In the genomic region with DNA sequence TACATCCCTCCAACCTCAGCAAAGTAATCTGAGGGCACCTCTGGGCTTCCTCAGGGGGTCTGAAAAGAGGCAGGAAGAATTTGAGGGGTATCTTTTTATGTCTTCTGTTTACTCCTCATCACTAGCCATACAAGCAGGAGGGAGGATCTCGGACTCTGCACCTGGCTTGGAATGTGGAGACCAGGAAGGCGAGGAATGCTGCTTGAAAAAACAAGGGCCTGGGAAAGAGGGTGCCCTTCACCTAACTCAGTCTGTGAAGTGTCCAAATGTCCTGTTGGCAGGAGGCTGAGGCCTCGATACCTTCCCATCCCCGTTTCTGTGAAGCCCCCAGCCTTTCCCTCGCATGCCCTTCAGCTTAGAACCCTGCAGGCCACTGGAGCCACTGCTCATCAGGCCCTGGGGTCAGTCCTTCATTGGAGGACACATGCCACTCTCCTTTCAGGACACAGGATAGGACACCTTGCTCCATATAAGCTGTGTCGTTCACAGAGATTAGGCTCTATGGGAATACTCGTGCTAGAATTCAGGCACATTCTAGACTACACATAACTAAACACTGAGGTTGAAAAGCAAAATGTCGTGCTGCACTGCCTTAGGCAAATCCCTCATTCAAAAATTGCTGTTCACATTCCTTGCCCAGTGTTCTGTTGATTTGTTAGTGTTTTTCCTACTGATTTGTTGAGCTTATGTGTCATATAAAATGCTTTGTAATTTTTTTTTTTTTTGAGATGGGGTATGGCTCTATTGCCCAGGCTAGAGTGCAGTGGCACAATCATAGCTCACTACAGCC, we compare ENCODE assay signal across 28 cellular contexts.
"Had no signal": no experiment of that assay in that cellular context is flagged by ENCODE, and none has a peak within 500 bp of the region (broad histone marks: within the 10 kb centered on the region; RNA-seq: fewer than 3 reads in every experiment).

No MANE protein-coding gene starts in this region.

- H3K4me3 ChIP-seq: coronary artery, esophagus muscularis mucosa, heart right ventricle, left lung, mucosa of descending colon, neural progenitor cell, prostate gland, thoracic aorta had no signal

- H3K4me1 Mint-ChIP-seq: neural progenitor cell had no signal

- H3K27ac ChIP-seq: coronary artery, esophagus muscularis mucosa, foreskin keratinocyte, heart right ventricle, left lung, neural progenitor cell, prostate gland, thoracic aorta had no signal

- H3K36me3 ChIP-seq: neural progenitor cell, prostate gland had no signal

- H3K9me3 Mint-ChIP-seq: naive B cell; natural killer cell treated with Interleukin-12 subunit alpha and Interleukin-12 subunit beta and Interleukin-15 and Interleukin-18, amount 100 ng/mL, for 72 hours; neural progenitor cell; stimulated activated naive B cell treated with anti-CD40 and anti-IgM and Interleukin-4, amounts not matched to agents 10 μg/mL and 1 μg/mL and 100 μg/mL, for 72 hours; stimulated activated naive CD8-positive, alpha-beta T cell treated with anti-CD3 and anti-CD28 coated beads, Interleukin-15, Interleukin-2, amounts not matched to agents 100 ng/mL and 50 ng/mL, for 24 hours; type B pancreatic cell had no signal

- H3K27ac Mint-ChIP-seq: mesothelial cell of epicardium; neural progenitor cell; stimulated activated naive B cell treated with anti-CD40 and anti-IgM and Interleukin-4, amounts not matched to agents 10 μg/mL and 1 μg/mL and 100 μg/mL, for 72 hours; stimulated activated naive CD8-positive, alpha-beta T cell treated with anti-CD3 and anti-CD28 coated beads, Interleukin-15, Interleukin-2, amounts not matched to agents 100 ng/mL and 50 ng/mL, for 24 hours; type B pancreatic cell had no signal

- H3K27me3 ChIP-seq: esophagus muscularis mucosa, foreskin keratinocyte, heart right ventricle, left lung, neural progenitor cell had no signal

- H3K4me3 Mint-ChIP-seq: mesothelial cell of epicardium; naive B cell; natural killer cell treated with Interleukin-12 subunit alpha and Interleukin-12 subunit beta and Interleukin-15 and Interleukin-18, amount 100 ng/mL, for 72 hours; neural progenitor cell; stimulated activated naive B cell treated with anti-CD40 and anti-IgM and Interleukin-4, amounts not matched to agents 10 μg/mL and 1 μg/mL and 100 μg/mL, for 72 hours; stimulated activated naive CD8-positive, alpha-beta T cell treated with anti-CD3 and anti-CD28 coated beads, Interleukin-15, Interleukin-2, amounts not matched to agents 100 ng/mL and 50 ng/mL, for 24 hours; type B pancreatic cell had no signal

- FAIRE-seq: endothelial cell of umbilical vein, islet of Langerhans, small intestine had no signal

- H3K9me3 ChIP-seq: esophagus muscularis mucosa, heart right ventricle, left lung, mucosa of descending colon, prostate gland, thoracic aorta had no signal

- ATAC-seq: heart right ventricle; left cardiac atrium; left lung; natural killer cell treated with Interleukin-12 subunit alpha and Interleukin-12 subunit beta and Interleukin-15 and Interleukin-18, amount 100 ng/mL, for 72 hours; right cardiac atrium; stimulated activated naive B cell treated with anti-CD40 and anti-IgM and Interleukin-4, amounts not matched to agents 10 μg/mL and 1 μg/mL and 100 μg/mL, for 72 hours had no signal

- DNase-seq: dermis blood vessel endothelial cell; effector memory CD4-positive, alpha-beta T cell; foreskin keratinocyte; glutamatergic neuron; heart right ventricle; hippocampal formation; left cardiac atrium; left lung; mesenchymal stem cell; mucosa of descending colon; naive B cell; nucleus accumbens; right cardiac atrium; small intestine; stimulated activated CD4-positive, alpha-beta T cell treated with anti-CD3 and anti-CD28 coated beads, Interleukin-15, amount 100 ng/mL, for 24 hours; stimulated activated CD4-positive, alpha-beta T cell treated with anti-CD3 and anti-CD28 coated beads, Interleukin-2, amount 100 ng/mL, for 48 hours; stimulated activated naive B cell treated with anti-CD40 and anti-IgM and Interleukin-4, amounts not matched to agents 10 μg/mL and 1 μg/mL and 100 μg/mL, for 72 hours had no signal

- H3K27me3 Mint-ChIP-seq: naive B cell; natural killer cell treated with Interleukin-12 subunit alpha and Interleukin-12 subunit beta and Interleukin-15 and Interleukin-18, amount 100 ng/mL, for 72 hours; stimulated activated naive B cell treated with anti-CD40 and anti-IgM and Interleukin-4, amounts not matched to agents 10 μg/mL and 1 μg/mL and 100 μg/mL, for 72 hours; stimulated activated naive CD8-positive, alpha-beta T cell treated with anti-CD3 and anti-CD28 coated beads, Interleukin-15, Interleukin-2, amounts not matched to agents 100 ng/mL and 50 ng/mL, for 24 hours; type B pancreatic cell had no signal

- H3K4me1 ChIP-seq: foreskin keratinocyte, neural progenitor cell, prostate gland had no signal
